ENCODE assay signal across 22 cellular contexts in the genomic region with DNA sequence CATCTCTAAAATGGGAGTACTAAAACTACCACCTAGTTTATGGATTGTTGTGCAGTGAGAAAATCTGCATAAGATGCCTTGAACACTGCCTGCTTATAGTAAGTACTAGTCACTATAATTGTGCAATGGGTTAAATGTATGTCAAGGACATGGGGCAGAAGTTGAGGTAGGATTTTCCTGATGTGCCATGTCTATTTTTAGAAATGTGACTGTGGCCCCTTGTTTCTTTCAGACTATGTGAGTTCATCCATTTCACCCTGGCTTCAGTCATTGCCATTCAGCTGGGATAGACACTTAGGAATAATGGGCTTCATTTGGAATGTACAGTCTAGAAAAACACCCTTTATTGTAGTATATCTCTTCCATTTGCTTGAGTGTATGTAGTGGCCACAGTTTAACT. TPM values are rescaled to one million over a fixed set of nuclear protein-coding genes. Genes with fewer than 3 reads are reported as not detected.
A peak's percentile ranks its signal among the peaks of the same experiment; 100 is the strongest.
DNase-seq lines count a peak whose midpoint lies in the region; ATAC-seq, FAIRE-seq and TF ChIP-seq lines count a peak whose summit lies in the region.
"Had no signal": no experiment of that assay in that cellular context is flagged by ENCODE, and none has a peak within 500 bp of the region (broad histone marks: within the 10 kb centered on the region; RNA-seq: fewer than 3 reads in every experiment).

No MANE protein-coding gene starts in this region.

- H3K36me3 ChIP-seq in HepG2 (replicated peaks in 1 of 2; ENCODE audit: control insufficient read depth in 1 of 2, insufficient read depth in 2 of 2, low read length in 2 of 2), result no peaks in the 10 kb centered on the region
- no peaks in the 10 kb centered on the region for H3K36me3 ChIP-seq in right lobe of liver
- H3K36me3 ChIP-seq in IMR-90 (ENCODE audit: control insufficient read depth, insufficient read depth, low read length), result peaks cover 5% of the 10 kb centered on the region; the same call in 1 of the 2 replicates
- H3K36me3 ChIP-seq in psoas muscle (ENCODE audit: insufficient read depth in 1 of 2, low read depth in 1 of 2), result no peaks in the 10 kb centered on the region
- no peaks in the 10 kb centered on the region for H3K36me3 ChIP-seq in BE2C
- H3K36me3 ChIP-seq: HAP-1 had no signal

- H2BK15ac ChIP-seq in IMR-90 (ENCODE audit: low read depth, low read length), result no peak overlapping the region

- TF ChIP-seq RAD21 in HepG2 (CRISPR knock-in tag; IDR thresholded peaks at IDR 0.05), result no peak
- no peak for TF ChIP-seq RAD21 in IMR-90 (IDR thresholded peaks at IDR 0.05; ENCODE audit: low read length)

- POLR2A ChIA-PET in HepG2 (lab: Yijun Ruan, JAX), result no interaction called here
- POLR2A ChIA-PET in IMR-90 (lab: Charles Lee; ENCODE audit: unreplicated experiment), result interaction anchor here (0.6 kb wide), 1 partner anchor 1895 kb away, joined by 3 read pairs; no protein-coding TSS in a partner anchor

- no peak overlapping the region for H3K18ac ChIP-seq in IMR-90 (ENCODE audit: low read depth, low read length)

- H3K4me3 ChIP-seq in HepG2 (replicated peaks in 1 of 3; ENCODE audit: insufficient read depth in 1 of 3, low read depth in 2 of 3, low read length in 3 of 3) (no peak overlapping the region), right lobe of liver (no peak overlapping the region), IMR-90 (ENCODE audit: insufficient read depth, low read depth, low read length) (no peak overlapping the region), psoas muscle (no peak overlapping the region), BE2C (ENCODE audit: low read depth, low read length) (no peak overlapping the region)
- H3K4me3 ChIP-seq: A549, HAP-1 had no signal

- H3K56ac ChIP-seq in IMR-90 (ENCODE audit: extremely low read depth, insufficient read depth, low read length), result no peak overlapping the region

- H3K9me3 ChIP-seq in HepG2 (ENCODE audit: low read length) (no peaks in the 10 kb centered on the region), right lobe of liver (no peaks in the 10 kb centered on the region), IMR-90 (ENCODE audit: control insufficient read depth, insufficient read depth, low read length) (no peaks in the 10 kb centered on the region), psoas muscle (no peaks in the 10 kb centered on the region), BE2C (no peaks in the 10 kb centered on the region)
- H3K9me3 ChIP-seq: A549, HAP-1 had no signal

- H2AK9ac ChIP-seq in IMR-90 (replicated peaks; ENCODE audit: low read depth, low read length, poor library complexity), result no peak overlapping the region

- H3K4me3 Mint-ChIP-seq in endothelial cell (ENCODE audit: unreplicated experiment) (no peak overlapping the region), immature natural killer cell (no peak overlapping the region)
- no peak overlapping the region for H3K4me3 Mint-ChIP-seq in activated T-cell treated with anti-CD3 and anti-CD28 coated beads, Interleukin-2, amount 50 U/mL, for 24 hours
- H3K4me3 Mint-ChIP-seq: CD4-positive, alpha-beta memory T cell had no signal

- TF ChIP-seq EP300 in HepG2 (IDR thresholded peaks at IDR 0.05; ENCODE audit: low read depth in 2 of 2, low read length in 2 of 2) (no peak), HepG2 (CRISPR knock-in tag; IDR thresholded peaks at IDR 0.05; ENCODE audit: borderline replicate concordance) (no peak)

- no peaks in the 10 kb centered on the region for H3K36me3 Mint-ChIP-seq in endothelial cell (ENCODE audit: low read depth, unreplicated experiment)
- no peaks in the 10 kb centered on the region for H3K36me3 Mint-ChIP-seq in activated T-cell treated with anti-CD3 and anti-CD28 coated beads, Interleukin-2, amount 50 U/mL, for 24 hours (ENCODE audit: low read depth)
- no peaks in the 10 kb centered on the region for H3K36me3 Mint-ChIP-seq in immature natural killer cell
- H3K36me3 Mint-ChIP-seq: CD4-positive, alpha-beta memory T cell had no signal

- H3K27ac Mint-ChIP-seq in endothelial cell (ENCODE audit: unreplicated experiment) (peak overlapping the region; percentile 16), immature natural killer cell (no peak overlapping the region)
- no peak overlapping the region for H3K27ac Mint-ChIP-seq in activated T-cell treated with anti-CD3 and anti-CD28 coated beads, Interleukin-2, amount 50 U/mL, for 24 hours
- H3K27ac Mint-ChIP-seq: CD4-positive, alpha-beta memory T cell had no signal

- TF ChIP-seq POLR2A in HepG2 (IDR thresholded peaks at IDR 0.05; ENCODE audit: insufficient read depth in 1 of 2, low read depth in 2 of 2, low read length in 2 of 2), result no peak
- no peak for TF ChIP-seq POLR2A in right lobe of liver (IDR thresholded peaks at IDR 0.05)
- TF ChIP-seq POLR2A in IMR-90 (IDR thresholded peaks at IDR 0.05; ENCODE audit: low read depth, low read length), result peak; percentile 38; the same call in 1 of the 2 replicates

- no peak overlapping the region for H4K91ac ChIP-seq in IMR-90 (ENCODE audit: insufficient read depth, low read depth, low read length)

- no peak for DNase-seq in HepG2 (ENCODE audit: low spot score)
- no peak for DNase-seq in right lobe of liver
- DNase-seq in IMR-90, result peak; percentile 56
- DNase-seq in endothelial cell (ENCODE audit: low spot score), result no peak
- no peak for DNase-seq in psoas muscle
- no peak for DNase-seq in activated T-cell treated with anti-CD3 and anti-CD28 coated beads, Interleukin-2, amount 50 U/mL, for 24 hours
- no peak for DNase-seq in immature natural killer cell
- DNase-seq in BE2C, result no peak
- DNase-seq: 8988T; ACHN; AML-193; C1 segment of cervical spinal cord; Calu3; CD4-positive, alpha-beta memory T cell; COR-L47; DMS53; DMS79 treated with DMSO at 0.1 percent for 48 hours; GOT3 had no signal

- H3K4me1 ChIP-seq in HepG2 (ENCODE audit: insufficient read depth, low read length) (no peaks in the 10 kb centered on the region), right lobe of liver (no peaks in the 10 kb centered on the region), IMR-90 (ENCODE audit: control insufficient read depth, insufficient read depth, low read length) (no peaks in the 10 kb centered on the region), psoas muscle (peaks cover 7% of the 10 kb centered on the region), BE2C (no peaks in the 10 kb centered on the region; the same call in 1 of the 2 replicates)
- H3K4me1 ChIP-seq: A549, HAP-1 had no signal

- BruUV-seq in HepG2 (replicated peaks; lab: Mats Ljungman, UMichigan), result no TSS peak
- no TSS peak for BruUV-seq in IMR-90 (replicated peaks; lab: Mats Ljungman, UMichigan)

- no peak overlapping the region for H4K8ac ChIP-seq in IMR-90 (ENCODE audit: low read depth in 2 of 2, low read length in 2 of 2)

- H3K79me2 ChIP-seq in HepG2 (ENCODE audit: insufficient read depth, low read length), result no peaks in the 10 kb centered on the region

- H3K4me1 Mint-ChIP-seq in endothelial cell (ENCODE audit: unreplicated experiment) (peaks cover 17% of the 10 kb centered on the region), immature natural killer cell (no peaks in the 10 kb centered on the region)
- H3K4me1 Mint-ChIP-seq in activated T-cell treated with anti-CD3 and anti-CD28 coated beads, Interleukin-2, amount 50 U/mL, for 24 hours (ENCODE audit: low read depth), result no peaks in the 10 kb centered on the region
- H3K4me1 Mint-ChIP-seq: CD4-positive, alpha-beta memory T cell had no signal

- no peak overlapping the region for H2AK5ac ChIP-seq in IMR-90 (ENCODE audit: low read depth, low read length)

- no peak overlapping the region for H4K5ac ChIP-seq in IMR-90 (ENCODE audit: low read depth, low read length)

- no peaks in the 10 kb centered on the region for H3K27me3 ChIP-seq in HepG2 (ENCODE audit: control insufficient read depth in 1 of 2, insufficient read depth in 2 of 2, low read length in 2 of 2)
- H3K27me3 ChIP-seq in right lobe of liver, result no peaks in the 10 kb centered on the region
- H3K27me3 ChIP-seq in IMR-90 (ENCODE audit: control insufficient read depth, insufficient read depth, low read length), result no peaks in the 10 kb centered on the region
- no peaks in the 10 kb centered on the region for H3K27me3 ChIP-seq in psoas muscle (ENCODE audit: insufficient read depth in 3 of 3, low read length in 2 of 3)
- H3K27me3 ChIP-seq in BE2C, result no peaks in the 10 kb centered on the region

- dilution Hi-C loops in IMR-90 (cut with HindIII; ENCODE audit: low sequenced_read_pairs, unreplicated experiment), result no loop called here

- H2BK20ac ChIP-seq in IMR-90 (ENCODE audit: low read depth, low read length), result no peak overlapping the region

- H3K27ac ChIP-seq in HepG2 (ENCODE audit: extremely low read length, insufficient read depth, low read length) (no peak overlapping the region), right lobe of liver (no peak overlapping the region), IMR-90 (ENCODE audit: insufficient read depth, low read length) (no peak overlapping the region), psoas muscle (no peak overlapping the region)
- H3K27ac ChIP-seq: A549 had no signal

- no peaks in the 10 kb centered on the region for H3K9me1 ChIP-seq in IMR-90 (ENCODE audit: insufficient read depth, low read length)

- ATAC-seq in HepG2 (no peak), right lobe of liver (no peak), IMR-90 (ENCODE audit: low read depth) (peak; percentile 2), psoas muscle (peak; percentile 27 to 70 (median 52))

- FAIRE-seq in HepG2 (lab: Jason Lieb, UNC), result no peak
- FAIRE-seq: A549, G401.6, H54 had no signal

- H3K9me3 Mint-ChIP-seq in endothelial cell (ENCODE audit: unreplicated experiment), result no peaks in the 10 kb centered on the region
- no peaks in the 10 kb centered on the region for H3K9me3 Mint-ChIP-seq in activated T-cell treated with anti-CD3 and anti-CD28 coated beads, Interleukin-2, amount 50 U/mL, for 24 hours
- H3K9me3 Mint-ChIP-seq in immature natural killer cell, result peaks cover 0 to 18% (median 3%) of the 10 kb centered on the region in 6 donors

- peaks cover 0 to 2% of the 10 kb centered on the region in 2 experiments; a peak in 2 of 4 replicates for H3K79me1 ChIP-seq in IMR-90 (ENCODE audit: low read depth in 1 of 2, low read length in 2 of 2)

- H3K4ac ChIP-seq in IMR-90 (ENCODE audit: low read depth, low read length), result no peak overlapping the region

- no peak overlapping the region for H2BK120ac ChIP-seq in IMR-90 (ENCODE audit: low read depth, low read length)

- H3K4me2 ChIP-seq in HepG2 (ENCODE audit: low read depth, low read length) (no peak overlapping the region), IMR-90 (ENCODE audit: low read depth, low read length) (no peak overlapping the region)
- H3K4me2 ChIP-seq: A549 had no signal

- in situ Hi-C loops in HepG2 (cut with HindIII; ENCODE audit: extremely low pct_ligation_motif_present, low pct_unique_long_range_greater_than_20kb) (no loop called here), IMR-90 (cut with MboI; ENCODE audit: low sequenced_read_pairs) (no loop called here)

- no peaks in the 10 kb centered on the region for H4K20me1 ChIP-seq in HepG2 (ENCODE audit: insufficient read depth, low read length)
- H4K20me1 ChIP-seq in IMR-90 (ENCODE audit: insufficient read depth, low read length), result peaks cover 60% of the 10 kb centered on the region

- no peak overlapping the region for H2BK5ac ChIP-seq in IMR-90 (ENCODE audit: low read depth, low read length, poor library complexity, severe bottlenecking)

- H3K27me3 Mint-ChIP-seq in endothelial cell (ENCODE audit: unreplicated experiment) (peaks cover 1% of the 10 kb centered on the region), immature natural killer cell (ENCODE audit: low read depth in 3 of 3) (peaks cover 0 to 2% (median 2%) of the 10 kb centered on the region in 3 donors)
- no peaks in the 10 kb centered on the region for H3K27me3 Mint-ChIP-seq in activated T-cell treated with anti-CD3 and anti-CD28 coated beads, Interleukin-2, amount 50 U/mL, for 24 hours
- H3K27me3 Mint-ChIP-seq: CD4-positive, alpha-beta memory T cell had no signal

- H3K9ac ChIP-seq in HepG2 (ENCODE audit: insufficient read depth, low read depth, low read length) (no peak overlapping the region), IMR-90 (ENCODE audit: low read depth, low read length) (no peak overlapping the region)

- CTCF ChIA-PET in HepG2 (lab: Yijun Ruan, JAX; ENCODE audit: low intra/inter-chr PET ratio, low total read pairs) (no interaction called here), IMR-90 (lab: Yijun Ruan, JAX) (no interaction called here)

- TF ChIP-seq CTCF in HepG2 (CRISPR knock-in tag; IDR thresholded peaks at IDR 0.05) (no peak), right lobe of liver (IDR thresholded peaks at IDR 0.05) (no peak), IMR-90 (conservative IDR thresholded peaks at IDR 0.05; ENCODE audit: low read depth, low read length) (no peak), endothelial cell (IDR thresholded peaks at IDR 0.05; ENCODE audit: unreplicated experiment) (no peak), psoas muscle (IDR thresholded peaks at IDR 0.05) (no peak), BE2C (IDR thresholded peaks at IDR 0.05; ENCODE audit: low read depth, low read length) (no peak)

- no peak overlapping the region for H3K14ac ChIP-seq in IMR-90 (replicated peaks; ENCODE audit: low read depth, low read length)

- intact Hi-C loops in HepG2 (cut with micrococcal nuclease; ENCODE audit: unreplicated experiment) (no loop called here), right lobe of liver (cut with DNase I) (no loop called here), IMR-90 (cut with micrococcal nuclease) (loop anchor here (2.0 kb wide), 1 partner anchor 142 kb away; a partner anchor contains a TSS), psoas muscle (cut with DNase I) (no loop called here)

- no peak overlapping the region for H3K23ac ChIP-seq in IMR-90 (ENCODE audit: low read depth, low read length)

- no peak overlapping the region for H2AFZ ChIP-seq in HepG2 (ENCODE audit: low read length)
- H2AFZ ChIP-seq in IMR-90 (replicated peaks; ENCODE audit: low read length, poor library complexity), result no peak overlapping the region

RNA-seq across cellular contexts. Expression of a gene that starts 51.4 kb away (rescaled TPM):
- total RNA-seq in HepG2 (2016; rRNA removed; fragmentation: Illumina TruSeq; extraction: Trizol), result 0.02 TPM in 1 of 2 replicates, not detected in the other
- total RNA-seq in HepG2 (2016; cell fraction: cytosol; rRNA removed; fragmentation: Illumina TruSeq; extraction: Trizol; ENCODE audit: low read depth), result not detected in 2 replicates
- not detected in 2 replicates for total RNA-seq in HepG2 (2016; cell fraction: insoluble cytoplasmic fraction; rRNA removed; fragmentation: Illumina TruSeq; extraction: Trizol)
- total RNA-seq in HepG2 (2016; cell fraction: membrane; rRNA removed; fragmentation: Illumina TruSeq; extraction: Trizol), result not detected in 2 replicates
- not detected in 2 replicates for total RNA-seq in HepG2 (2016; cell fraction: nucleus; rRNA removed; fragmentation: Illumina TruSeq; extraction: Trizol)
- polyA plus RNA-seq in HepG2 (2011; rRNA removed), result not detected in 2 replicates
- polyA plus RNA-seq in HepG2 (2011; cell fraction: cytosol; rRNA removed), result not detected in 2 replicates
- polyA plus RNA-seq in HepG2 (2011; cell fraction: nucleus; rRNA removed), result not detected in 2 replicates
- polyA plus RNA-seq in HepG2 (2012), result not detected in 2 replicates
- polyA plus RNA-seq in HepG2 (2016; cell fraction: cytosol; fragmentation: Illumina TruSeq; extraction: Trizol; ENCODE audit: low read depth), result not detected in 2 replicates
- not detected in 2 replicates for polyA plus RNA-seq in HepG2 (2016; cell fraction: insoluble cytoplasmic fraction; fragmentation: Illumina TruSeq; extraction: Trizol; ENCODE audit: low read depth)
- polyA plus RNA-seq in HepG2 (2016; cell fraction: membrane; fragmentation: Illumina TruSeq; extraction: Trizol; ENCODE audit: low read depth), result not detected in 2 replicates
- polyA plus RNA-seq in HepG2 (2016; cell fraction: nucleus; fragmentation: Illumina TruSeq; extraction: Trizol; ENCODE audit: insufficient read depth, low read depth), result not detected in 2 replicates
- 0.75 TPM in 1 of 2 replicates, not detected in the other for polyA minus RNA-seq in HepG2 (2011; rRNA and poly(A)+ RNA removed; ENCODE audit: low replicate concordance)
- polyA minus RNA-seq in HepG2 (2011; cell fraction: cytosol; rRNA and poly(A)+ RNA removed), result not detected in 2 replicates
- polyA minus RNA-seq in HepG2 (2011; cell fraction: nucleus; rRNA and poly(A)+ RNA removed), result not detected in 2 replicates
- total RNA-seq in right lobe of liver, result under 1 TPM in 3 of 6 experiments, not detected in 3; 0.06 to 0.27 (median 0.12) TPM
- 152 and 174 TPM in 2 replicates for total RNA-seq in IMR-90 (2012; rRNA removed)
- polyA plus RNA-seq in IMR-90 (2012; rRNA removed), result 91.9 and 94.8 TPM in 2 replicates
- polyA plus RNA-seq in IMR-90 (2012; cell fraction: cytosol; rRNA removed), result 50.7 and 60.1 TPM in 2 replicates
- polyA plus RNA-seq in IMR-90 (2012; cell fraction: nucleus; rRNA removed; ENCODE audit: low replicate concordance), result 65.9 and 184 TPM in 2 replicates
- total RNA-seq in endothelial cell (ENCODE audit: unreplicated experiment), result 0.10 TPM
- 1 to 10 TPM in 1 of 4 donors, under 1 TPM in 3; 0.04 to 3.4 (median 0.13) TPM for total RNA-seq in psoas muscle
- under 1 TPM in 2 of 3 donors, not detected in 1; 0.01 to 0.83 TPM for polyA plus RNA-seq in psoas muscle
- polyA plus RNA-seq in immature natural killer cell, result not detected
- 0.73 TPM for polyA plus RNA-seq in BE2C (2012; ENCODE audit: insufficient read depth, insufficient read length, low read depth)
- total RNA-seq: CD4-positive, alpha-beta memory T cell had no signal
- polyA plus RNA-seq: CD4-positive, alpha-beta memory T cell had no signal

Comparison
In these comparisons a context has a peak if more than half of its experiments do, and no peak if none do; other contexts are left out.
1. ATAC-seq: peak in IMR-90 (single experiment) and psoas muscle (4 of 4); none in HepG2 (single experiment) and right lobe of liver (0 of 4).
2. RNA of a gene that starts 51.4 kb away (total RNA-seq): 152 to 174 TPM in IMR-90; 0.04 to 3.4 TPM in psoas muscle, 0.10 TPM in endothelial cell (single experiment), 0.06 to 0.27 TPM in right lobe of liver and 0.02 TPM in HepG2; every median in the first group is over 10 times any median in the second.